In genomic region chr11:94784884-94785283, GRCh38 we compare ENCODE assay signal across 20 cellular contexts.
"Had no signal": no experiment of that assay in that cellular context is flagged by ENCODE, and none has a peak within 500 bp of the region (broad histone marks: within the 10 kb centered on the region; RNA-seq: fewer than 3 reads in every experiment).

No MANE protein-coding gene starts in this region.

- H3K4me3 ChIP-seq: neural progenitor cell, tibial nerve had no signal

- DNase-seq: activated B cell treated with CpG ODN at 0.5 μM for 24 hours; activated CD4-positive, alpha-beta T cell treated with anti-CD3 and anti-CD28 coated beads, Interleukin-2, amount 50 U/mL, for 1 hour; activated CD8-positive, alpha-beta T cell treated with anti-CD3 and anti-CD28 coated beads for 36 hours; activated T-cell treated with anti-CD3 and anti-CD28 coated beads, Interleukin-2, amount 50 U/mL, for 4 hours; effector CD4-positive, alpha-beta T cell; left ventricle myocardium superior; naive thymus-derived CD4-positive, alpha-beta T cell; occipital lobe; stimulated activated CD4-positive, alpha-beta T cell treated with anti-CD3 and anti-CD28 coated beads, Interleukin-2, amount 100 ng/mL, for 48 hours; stimulated activated naive CD4-positive, alpha-beta T cell treated with Interleukin-2 at 50 U/mL for 16 hours; T-helper 1 cell had no signal

- H2AFZ ChIP-seq: neural progenitor cell had no signal

- H3K27me3 Mint-ChIP-seq: activated B cell treated with CpG ODN at 0.5 μM for 24 hours had no signal

- H3K9me3 ChIP-seq: tibial nerve had no signal

- FAIRE-seq: bronchial epithelial cell had no signal

- H3K9ac ChIP-seq: neural progenitor cell had no signal

- ATAC-seq: activated CD8-positive, alpha-beta T cell treated with anti-CD3 and anti-CD28 coated beads for 36 hours; activated naive CD4-positive, alpha-beta T cell treated with anti-CD3 and anti-CD28 coated beads, Interleukin-2, amount 50 U/mL, for 72 hours; activated T-cell treated with anti-CD3 and anti-CD28 coated beads, Interleukin-2, amount 50 U/mL, for 4 hours; naive thymus-derived CD4-positive, alpha-beta T cell; right cardiac atrium had no signal

- H3K27ac Mint-ChIP-seq: activated B cell treated with CpG ODN at 0.5 μM for 24 hours; activated CD8-positive, alpha-beta T cell treated with anti-CD3 and anti-CD28 coated beads for 36 hours; activated naive CD4-positive, alpha-beta T cell treated with anti-CD3 and anti-CD28 coated beads, Interleukin-2, amount 50 U/mL, for 72 hours; activated T-helper 2 cell treated with anti-CD3 and anti-CD28 coated beads, Interferon-gamma antibody, Interleukin-2, Interleukin-4, amounts not matched to agents 10 μg/mL and 5 μg/mL and 100 μg/mL, durations not matched to agents 14 hours and 24 hours and 36 hours; naive thymus-derived CD4-positive, alpha-beta T cell; T-helper 2 cell treated with Interferon-gamma antibody and Interleukin-4, amounts not matched to agents 5 μg/mL and 100 μg/mL, for 36 hours had no signal

- H3K4me3 Mint-ChIP-seq: activated B cell treated with CpG ODN at 0.5 μM for 24 hours; activated CD8-positive, alpha-beta T cell treated with anti-CD3 and anti-CD28 coated beads for 36 hours; activated T-cell treated with anti-CD3 and anti-CD28 coated beads, Interleukin-2, amount 50 U/mL, for 4 hours; central memory CD8-positive, alpha-beta T cell; mesothelial cell of epicardium; naive thymus-derived CD4-positive, alpha-beta T cell; T-helper 2 cell treated with Interferon-gamma antibody and Interleukin-4, amounts not matched to agents 5 μg/mL and 100 μg/mL, for 36 hours had no signal

- H3K36me3 Mint-ChIP-seq: activated naive CD4-positive, alpha-beta T cell treated with anti-CD3 and anti-CD28 coated beads, Interleukin-2, amount 50 U/mL, for 72 hours; mesothelial cell of epicardium; naive thymus-derived CD4-positive, alpha-beta T cell had no signal

- H3K4me2 ChIP-seq: neural progenitor cell had no signal

- H3K36me3 ChIP-seq: neural progenitor cell, tibial nerve had no signal

- H3K27ac ChIP-seq: neural progenitor cell had no signal

- H3K9me3 Mint-ChIP-seq: activated B cell treated with CpG ODN at 0.5 μM for 24 hours; activated CD8-positive, alpha-beta T cell treated with anti-CD3 and anti-CD28 coated beads for 36 hours; activated naive CD4-positive, alpha-beta T cell treated with anti-CD3 and anti-CD28 coated beads, Interleukin-2, amount 50 U/mL, for 72 hours; activated T-cell treated with anti-CD3 and anti-CD28 coated beads, Interleukin-2, amount 50 U/mL, for 4 hours; activated T-helper 2 cell treated with anti-CD3 and anti-CD28 coated beads, Interferon-gamma antibody, Interleukin-2, Interleukin-4, amounts not matched to agents 10 μg/mL and 5 μg/mL and 100 μg/mL, durations not matched to agents 14 hours and 24 hours and 36 hours; central memory CD8-positive, alpha-beta T cell; mesothelial cell of epicardium; naive thymus-derived CD4-positive, alpha-beta T cell; T-helper 2 cell treated with Interferon-gamma antibody and Interleukin-4, amounts not matched to agents 5 μg/mL and 100 μg/mL, for 36 hours had no signal

- H3K27me3 ChIP-seq: neural progenitor cell, tibial nerve had no signal
